1 cellular context compared by ENCODE assay signal in the genomic region with DNA sequence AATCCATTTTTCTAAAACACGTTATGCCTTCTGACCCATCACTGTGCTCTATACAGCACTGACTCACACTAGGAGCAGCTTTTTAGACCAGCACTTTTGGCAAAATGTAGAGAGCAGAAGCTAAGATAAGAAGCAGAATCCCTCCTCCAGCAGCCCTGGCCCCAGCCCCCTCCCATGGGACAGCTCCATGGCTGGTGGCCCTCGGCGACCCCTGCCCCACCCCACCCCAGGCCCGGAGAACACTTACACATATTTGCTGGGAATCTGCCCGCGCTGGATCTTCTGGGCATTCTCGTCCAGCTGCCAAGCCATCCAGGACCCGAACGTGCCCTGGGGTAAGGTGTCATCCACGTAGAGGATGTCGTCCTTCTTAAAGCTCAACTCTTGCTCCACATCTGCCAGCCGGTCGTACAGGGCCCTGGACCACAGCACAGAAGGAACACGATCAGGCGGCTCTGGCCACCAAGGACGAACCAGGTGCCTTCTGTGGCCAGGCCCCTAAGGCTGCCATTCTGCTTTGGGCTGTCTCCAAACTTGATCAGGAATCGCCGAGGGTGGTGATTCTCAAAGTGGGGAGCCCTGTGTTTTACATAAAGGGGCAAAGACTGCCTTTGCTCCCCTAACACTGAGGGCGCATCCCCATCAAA.
TF ChIP-seq lines count a peak whose summit lies in the region.

No MANE protein-coding gene starts in this region.

TF ChIP-seq in GM23338, 12 proteins besides CTCF, POLR2A, EP300 and RAD21 (continued from another document):
- TF ChIP-seq, protein P1, sequence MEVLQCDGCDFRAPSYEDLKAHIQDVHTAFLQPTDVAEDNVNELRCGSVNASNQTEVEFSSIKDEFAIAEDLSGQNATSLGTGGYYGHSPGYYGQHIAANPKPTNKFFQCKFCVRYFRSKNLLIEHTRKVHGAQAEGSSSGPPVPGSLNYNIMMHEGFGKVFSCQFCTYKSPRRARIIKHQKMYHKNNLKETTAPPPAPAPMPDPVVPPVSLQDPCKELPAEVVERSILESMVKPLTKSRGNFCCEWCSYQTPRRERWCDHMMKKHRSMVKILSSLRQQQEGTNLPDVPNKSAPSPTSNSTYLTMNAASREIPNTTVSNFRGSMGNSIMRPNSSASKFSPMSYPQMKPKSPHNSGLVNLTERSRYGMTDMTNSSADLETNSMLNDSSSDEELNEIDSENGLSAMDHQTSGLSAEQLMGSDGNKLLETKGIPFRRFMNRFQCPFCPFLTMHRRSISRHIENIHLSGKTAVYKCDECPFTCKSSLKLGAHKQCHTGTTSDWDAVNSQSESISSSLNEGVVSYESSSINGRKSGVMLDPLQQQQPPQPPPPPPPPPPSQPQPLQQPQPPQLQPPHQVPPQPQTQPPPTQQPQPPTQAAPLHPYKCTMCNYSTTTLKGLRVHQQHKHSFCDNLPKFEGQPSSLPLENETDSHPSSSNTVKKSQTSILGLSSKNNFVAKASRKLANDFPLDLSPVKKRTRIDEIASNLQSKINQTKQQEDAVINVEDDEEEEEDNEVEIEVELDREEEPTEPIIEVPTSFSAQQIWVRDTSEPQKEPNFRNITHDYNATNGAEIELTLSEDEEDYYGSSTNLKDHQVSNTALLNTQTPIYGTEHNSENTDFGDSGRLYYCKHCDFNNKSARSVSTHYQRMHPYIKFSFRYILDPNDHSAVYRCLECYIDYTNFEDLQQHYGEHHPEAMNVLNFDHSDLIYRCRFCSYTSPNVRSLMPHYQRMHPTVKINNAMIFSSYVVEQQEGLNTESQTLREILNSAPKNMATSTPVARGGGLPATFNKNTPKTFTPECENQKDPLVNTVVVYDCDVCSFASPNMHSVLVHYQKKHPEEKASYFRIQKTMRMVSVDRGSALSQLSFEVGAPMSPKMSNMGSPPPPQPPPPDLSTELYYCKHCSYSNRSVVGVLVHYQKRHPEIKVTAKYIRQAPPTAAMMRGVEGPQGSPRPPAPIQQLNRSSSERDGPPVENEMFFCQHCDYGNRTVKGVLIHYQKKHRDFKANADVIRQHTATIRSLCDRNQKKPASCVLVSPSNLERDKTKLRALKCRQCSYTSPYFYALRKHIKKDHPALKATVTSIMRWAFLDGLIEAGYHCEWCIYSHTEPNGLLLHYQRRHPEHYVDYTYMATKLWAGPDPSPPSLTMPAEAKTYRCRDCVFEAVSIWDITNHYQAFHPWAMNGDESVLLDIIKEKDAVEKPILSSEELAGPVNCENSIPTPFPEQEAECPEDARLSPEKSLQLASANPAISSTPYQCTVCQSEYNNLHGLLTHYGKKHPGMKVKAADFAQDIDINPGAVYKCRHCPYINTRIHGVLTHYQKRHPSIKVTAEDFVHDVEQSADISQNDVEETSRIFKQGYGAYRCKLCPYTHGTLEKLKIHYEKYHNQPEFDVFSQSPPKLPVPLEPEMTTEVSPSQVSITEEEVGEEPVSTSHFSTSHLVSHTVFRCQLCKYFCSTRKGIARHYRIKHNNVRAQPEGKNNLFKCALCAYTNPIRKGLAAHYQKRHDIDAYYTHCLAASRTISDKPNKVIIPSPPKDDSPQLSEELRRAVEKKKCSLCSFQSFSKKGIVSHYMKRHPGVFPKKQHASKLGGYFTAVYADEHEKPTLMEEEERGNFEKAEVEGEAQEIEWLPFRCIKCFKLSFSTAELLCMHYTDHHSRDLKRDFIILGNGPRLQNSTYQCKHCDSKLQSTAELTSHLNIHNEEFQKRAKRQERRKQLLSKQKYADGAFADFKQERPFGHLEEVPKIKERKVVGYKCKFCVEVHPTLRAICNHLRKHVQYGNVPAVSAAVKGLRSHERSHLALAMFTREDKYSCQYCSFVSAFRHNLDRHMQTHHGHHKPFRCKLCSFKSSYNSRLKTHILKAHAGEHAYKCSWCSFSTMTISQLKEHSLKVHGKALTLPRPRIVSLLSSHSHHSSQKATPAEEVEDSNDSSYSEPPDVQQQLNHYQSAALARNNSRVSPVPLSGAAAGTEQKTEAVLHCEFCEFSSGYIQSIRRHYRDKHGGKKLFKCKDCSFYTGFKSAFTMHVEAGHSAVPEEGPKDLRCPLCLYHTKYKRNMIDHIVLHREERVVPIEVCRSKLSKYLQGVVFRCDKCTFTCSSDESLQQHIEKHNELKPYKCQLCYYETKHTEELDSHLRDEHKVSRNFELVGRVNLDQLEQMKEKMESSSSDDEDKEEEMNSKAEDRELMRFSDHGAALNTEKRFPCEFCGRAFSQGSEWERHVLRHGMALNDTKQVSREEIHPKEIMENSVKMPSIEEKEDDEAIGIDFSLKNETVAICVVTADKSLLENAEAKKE (CRISPR knock-in tag; IDR thresholded peaks at IDR 0.05), result no peak
- TF ChIP-seq ZNF114 (CRISPR knock-in tag; IDR thresholded peaks at IDR 0.05) (no peak), NANOG (IDR thresholded peaks at IDR 0.05; ENCODE audit: borderline replicate concordance) (no peak), JUNB (IDR thresholded peaks at IDR 0.05; ENCODE audit: unreplicated experiment) (no peak)
- TF ChIP-seq, protein P2, sequence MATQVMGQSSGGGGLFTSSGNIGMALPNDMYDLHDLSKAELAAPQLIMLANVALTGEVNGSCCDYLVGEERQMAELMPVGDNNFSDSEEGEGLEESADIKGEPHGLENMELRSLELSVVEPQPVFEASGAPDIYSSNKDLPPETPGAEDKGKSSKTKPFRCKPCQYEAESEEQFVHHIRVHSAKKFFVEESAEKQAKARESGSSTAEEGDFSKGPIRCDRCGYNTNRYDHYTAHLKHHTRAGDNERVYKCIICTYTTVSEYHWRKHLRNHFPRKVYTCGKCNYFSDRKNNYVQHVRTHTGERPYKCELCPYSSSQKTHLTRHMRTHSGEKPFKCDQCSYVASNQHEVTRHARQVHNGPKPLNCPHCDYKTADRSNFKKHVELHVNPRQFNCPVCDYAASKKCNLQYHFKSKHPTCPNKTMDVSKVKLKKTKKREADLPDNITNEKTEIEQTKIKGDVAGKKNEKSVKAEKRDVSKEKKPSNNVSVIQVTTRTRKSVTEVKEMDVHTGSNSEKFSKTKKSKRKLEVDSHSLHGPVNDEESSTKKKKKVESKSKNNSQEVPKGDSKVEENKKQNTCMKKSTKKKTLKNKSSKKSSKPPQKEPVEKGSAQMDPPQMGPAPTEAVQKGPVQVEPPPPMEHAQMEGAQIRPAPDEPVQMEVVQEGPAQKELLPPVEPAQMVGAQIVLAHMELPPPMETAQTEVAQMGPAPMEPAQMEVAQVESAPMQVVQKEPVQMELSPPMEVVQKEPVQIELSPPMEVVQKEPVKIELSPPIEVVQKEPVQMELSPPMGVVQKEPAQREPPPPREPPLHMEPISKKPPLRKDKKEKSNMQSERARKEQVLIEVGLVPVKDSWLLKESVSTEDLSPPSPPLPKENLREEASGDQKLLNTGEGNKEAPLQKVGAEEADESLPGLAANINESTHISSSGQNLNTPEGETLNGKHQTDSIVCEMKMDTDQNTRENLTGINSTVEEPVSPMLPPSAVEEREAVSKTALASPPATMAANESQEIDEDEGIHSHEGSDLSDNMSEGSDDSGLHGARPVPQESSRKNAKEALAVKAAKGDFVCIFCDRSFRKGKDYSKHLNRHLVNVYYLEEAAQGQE (IDR thresholded peaks at IDR 0.05; ENCODE audit: unreplicated experiment), result no peak
- TF ChIP-seq, protein P3, sequence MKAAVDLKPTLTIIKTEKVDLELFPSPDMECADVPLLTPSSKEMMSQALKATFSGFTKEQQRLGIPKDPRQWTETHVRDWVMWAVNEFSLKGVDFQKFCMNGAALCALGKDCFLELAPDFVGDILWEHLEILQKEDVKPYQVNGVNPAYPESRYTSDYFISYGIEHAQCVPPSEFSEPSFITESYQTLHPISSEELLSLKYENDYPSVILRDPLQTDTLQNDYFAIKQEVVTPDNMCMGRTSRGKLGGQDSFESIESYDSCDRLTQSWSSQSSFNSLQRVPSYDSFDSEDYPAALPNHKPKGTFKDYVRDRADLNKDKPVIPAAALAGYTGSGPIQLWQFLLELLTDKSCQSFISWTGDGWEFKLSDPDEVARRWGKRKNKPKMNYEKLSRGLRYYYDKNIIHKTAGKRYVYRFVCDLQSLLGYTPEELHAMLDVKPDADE (IDR thresholded peaks at IDR 0.05), result no peak
